In genomic region chr17:17681744-17682292, GRCh38 we compare ENCODE assay signal across 8 cellular contexts. TPM values are rescaled to one million over a fixed set of nuclear protein-coding genes. Genes with fewer than 3 reads are reported as not detected.
A peak's percentile ranks its signal among the peaks of the same experiment; 100 is the strongest.
DNase-seq lines count a peak whose midpoint lies in the region; ATAC-seq and TF ChIP-seq lines count a peak whose summit lies in the region.

No MANE protein-coding gene starts in this region.

- intact Hi-C loops in right lobe of liver (cut with DNase I), result loop anchor here in 1 of 2 donors (10.0 kb wide), 1 partner anchor 183 kb away; no protein-coding TSS in a partner anchor

- peak overlapping the region; percentile 62 to 71 (median 64) for H3K4me3 ChIP-seq in right lobe of liver

- peaks cover 21% of the 10 kb centered on the region for H3K4me1 Mint-ChIP-seq in T-helper 17 cell
- peaks cover 37% of the 10 kb centered on the region for H3K4me1 Mint-ChIP-seq in chondrocyte (ENCODE audit: low read depth)

- H3K27ac ChIP-seq in right lobe of liver, result peak overlapping the region; percentile 77 to 82 (median 82)

- TF ChIP-seq CTCF in chondrocyte (IDR thresholded peaks at IDR 0.05) (peak; percentile 19), right lobe of liver (IDR thresholded peaks at IDR 0.05) (no peak)

- peak overlapping the region; percentile 93 for H3K4me3 Mint-ChIP-seq in T-helper 17 cell
- H3K4me3 Mint-ChIP-seq in chondrocyte (ENCODE audit: unreplicated experiment), result peak overlapping the region; percentile 85

- peaks cover 0 to 8% (median 3%) of the 10 kb centered on the region in 4 donors for H3K4me1 ChIP-seq in right lobe of liver

- H3K27ac Mint-ChIP-seq in T-helper 17 cell (peak overlapping the region; percentile 77), chondrocyte (ENCODE audit: unreplicated experiment) (peak overlapping the region; percentile 80)

- H3K27me3 Mint-ChIP-seq in T-helper 17 cell (peaks cover 5% of the 10 kb centered on the region), chondrocyte (ENCODE audit: low read depth) (peaks cover 4% of the 10 kb centered on the region)

- no peaks in the 10 kb centered on the region for H3K27me3 ChIP-seq in right lobe of liver

- DNase-seq in T-helper 17 cell (peak; percentile 15 to 27 (median 24)), chondrocyte (ENCODE audit: low spot score) (no peak), right lobe of liver (peak; percentile 65 to 69 (median 68)), NCI-H524 treated with DMSO at 0.1 percent for 48 hours (lab: John Stamatoyannopoulos, UW) (no peak), NCI-H2081 (lab: John Stamatoyannopoulos, UW) (no peak)
- DNase-seq in stimulated activated naive CD4-positive, alpha-beta T cell treated with Interleukin-2 at 50 U/mL for 16 hours (lab: John Stamatoyannopoulos, UW), result peak; percentile 38

- H3K9me3 Mint-ChIP-seq in chondrocyte (ENCODE audit: low read depth), result no peaks in the 10 kb centered on the region

- no peaks in the 10 kb centered on the region for H3K36me3 ChIP-seq in right lobe of liver

- H3K36me3 Mint-ChIP-seq in T-helper 17 cell (ENCODE audit: low read depth) (no peaks in the 10 kb centered on the region), chondrocyte (ENCODE audit: low read depth) (no peaks in the 10 kb centered on the region)

- no peak for TF ChIP-seq POLR2A in right lobe of liver (IDR thresholded peaks at IDR 0.05)

- ATAC-seq in GM18502 (IDR thresholded peaks at IDR 0.05; ENCODE audit: poor library complexity, unreplicated experiment) (peak; percentile 29), HG02642 (IDR thresholded peaks at IDR 0.05; ENCODE audit: poor library complexity, unreplicated experiment) (peak; percentile 35), T-helper 17 cell (peak; percentile 36), right lobe of liver (peak; percentile 6 to 27 (median 16))

- H3K9me3 ChIP-seq in T-helper 17 cell (ENCODE audit: control insufficient read depth, low read length, poor library complexity, severe bottlenecking), result no peaks in the 10 kb centered on the region
- H3K9me3 ChIP-seq in right lobe of liver, result no peaks in the 10 kb centered on the region

- WGBS in right lobe of liver (ENCODE audit: insufficient coverage, low coverage, low lambda C conversion rate, missing lambda C conversion rate), result 0% methylated on average over 8 of the region's 68 CpGs

RNA-seq across cellular contexts. Expression of gene RAI1, which starts 0.6 kb away (rescaled TPM):
- total RNA-seq in T-helper 17 cell, result 10 to 100 TPM; 18.4 to 18.6 TPM
- total RNA-seq in chondrocyte, result 24.0 to 28.7 TPM (median 28.6 TPM) in 3 replicates
- total RNA-seq in right lobe of liver, result 10 to 100 TPM in 2 of 6 experiments, 1 to 10 TPM in 4; 6.1 to 14.5 (median 8.4) TPM

Comparison
In these comparisons a context has a peak if more than half of its experiments do, and no peak if none do; other contexts are left out.
1. DNase-seq: peak in T-helper 17 cell (3 of 3), right lobe of liver (3 of 3) and stimulated activated naive CD4-positive, alpha-beta T cell treated with Interleukin-2 at 50 U/mL for 16 hours (single experiment); none in chondrocyte (single experiment), NCI-H524 treated with DMSO at 0.1 percent for 48 hours (single experiment) and NCI-H2081 (0 of 2).
2. Peak in every context shown above with its lines, with median percentiles within 50 percentile points of each other: ATAC-seq.